ENCODE assay signal across 18 cellular contexts in genomic region chr22:48693377-48694135, GRCh38.
"Had no signal": no experiment of that assay in that cellular context is flagged by ENCODE, and none has a peak within 500 bp of the region (broad histone marks: within the 10 kb centered on the region; RNA-seq: fewer than 3 reads in every experiment).

No MANE protein-coding gene starts in this region.

- H3K9me3 ChIP-seq: neutrophil, ovary, right lobe of liver, spleen, tibial artery had no signal

- H3K27ac ChIP-seq: dorsolateral prefrontal cortex, hepatocyte, neutrophil, right lobe of liver, spleen, tibial artery had no signal

- H2AFZ ChIP-seq: hepatocyte had no signal

- H3K4me2 ChIP-seq: hepatocyte had no signal

- DNase-seq: cortex of kidney; dorsolateral prefrontal cortex; effector CD8-positive, alpha-beta T cell; foreskin melanocyte; head of caudate nucleus; kidney glomerular epithelial cell; naive B cell; spleen; stimulated activated CD4-positive, alpha-beta T cell treated with anti-CD3 and anti-CD28 coated beads, Interleukin-15, amount 100 ng/mL, for 24 hours; stimulated activated CD4-positive, alpha-beta T cell treated with anti-CD3 and anti-CD28 coated beads, Interleukin-1b, Interleukin-23, amount 100 ng/mL, for 48 hours; stimulated activated CD4-positive, alpha-beta T cell treated with anti-CD3 and anti-CD28 coated beads, Interleukin-4, amount 100 ng/mL, for 24 hours; tibial artery had no signal

- H3K36me3 ChIP-seq: neutrophil, ovary, right lobe of liver, spleen, tibial artery had no signal

- H3K79me2 ChIP-seq: hepatocyte had no signal

- ATAC-seq: left lobe of liver; right lobe of liver; stimulated activated memory B cell treated with anti-CD40 and anti-IgM and Interleukin-4, amounts not matched to agents 10 μg/mL and 1 μg/mL and 100 μg/mL, for 72 hours had no signal

- H3K27me3 ChIP-seq: dorsolateral prefrontal cortex, hepatocyte, neutrophil, ovary, right lobe of liver, tibial artery had no signal

- H3K4me1 ChIP-seq: right lobe of liver, spleen, tibial artery had no signal

- H3K4me3 ChIP-seq: dorsolateral prefrontal cortex, hepatocyte, ovary, right lobe of liver, spleen, tibial artery had no signal
